In the genomic region with DNA sequence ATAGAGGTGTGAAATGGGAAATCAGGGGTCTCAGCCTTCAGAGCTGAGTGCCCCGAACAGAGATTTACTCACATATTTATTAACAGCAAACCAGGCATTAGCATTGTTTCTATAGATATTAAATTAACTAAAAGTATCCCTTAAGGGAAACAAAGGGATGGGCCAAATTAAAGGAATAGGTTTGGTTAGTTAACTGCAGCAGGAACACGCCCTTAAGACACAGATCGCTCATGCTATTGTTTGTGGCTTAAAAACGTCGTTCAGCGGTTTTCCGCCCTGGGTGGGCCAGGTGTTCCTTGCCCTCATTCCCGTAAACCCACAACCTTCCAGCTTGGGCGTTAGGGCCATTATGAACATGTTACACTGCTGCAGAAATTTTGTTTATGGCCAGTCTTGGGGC, we compare ENCODE assay signal across 6 cellular contexts. TPM values are rescaled to one million over a fixed set of nuclear protein-coding genes. Genes with fewer than 3 reads are reported as not detected.
"Had no signal": no experiment of that assay in that cellular context is flagged by ENCODE, and none has a peak within 500 bp of the region (broad histone marks: within the 10 kb centered on the region; RNA-seq: fewer than 3 reads in every experiment).

No MANE protein-coding gene starts in this region.

RNA-seq across cellular contexts. Expression of a gene that starts 30.8 kb away (rescaled TPM):
- total RNA-seq: aorta, ascending aorta, body of pancreas, cardiac muscle cell, cardiac septum, chondrocyte had no signal
- polyA plus RNA-seq: cardiac muscle cell had no signal
